ENCODE assay signal across 9 cellular contexts in genomic region chr18:76348267-76349066, GRCh38.
DNase-seq lines count a peak whose midpoint lies in the region; ATAC-seq, FAIRE-seq and TF ChIP-seq lines count a peak whose summit lies in the region.
"Had no signal": no experiment of that assay in that cellular context is flagged by ENCODE, and none has a peak within 500 bp of the region (broad histone marks: within the 10 kb centered on the region; RNA-seq: fewer than 3 reads in every experiment).

No MANE protein-coding gene starts in this region.

- no peak overlapping the region for H3K9ac ChIP-seq in keratinocyte (ENCODE audit: control insufficient read depth, extremely low read depth, insufficient read depth, low read length)

- FAIRE-seq in keratinocyte (lab: Jason Lieb, UNC) (no peak), GM12892 (lab: Jason Lieb, UNC) (no peak)

- no peaks in the 10 kb centered on the region for H3K79me2 ChIP-seq in keratinocyte (ENCODE audit: control insufficient read depth, insufficient read depth, low read length)

- H3K4me3 ChIP-seq in keratinocyte (ENCODE audit: control insufficient read depth in 2 of 3, extremely low read depth in 1 of 3, insufficient read depth in 2 of 3, low read depth in 1 of 3, low read length in 3 of 3) (peak overlapping the region in 1 of 3 experiments; percentile 16), thoracic aorta (peak overlapping the region; percentile 51)

- dilution Hi-C loops in keratinocyte (cut with MboI; ENCODE audit: extremely low pct_ligation_motif_present, low sequenced_read_pairs) = no loop called here

- H3K27ac ChIP-seq in keratinocyte (ENCODE audit: control insufficient read depth, insufficient read depth, low read length) = no peak overlapping the region
- H3K27ac ChIP-seq in thoracic aorta = no peak overlapping the region

- POLR2A ChIA-PET in activated CD8-positive, alpha-beta T cell treated with anti-CD3 and anti-CD28 coated beads, Interleukin-2, amount 10 ng/mL, durations not matched to agents 7 days and 5 days (lab: Charles Lee) = interaction anchor here (0.6 kb wide), 1 partner anchor 1230 kb away, joined by 3 read pairs; no protein-coding TSS in a partner anchor
- POLR2A ChIA-PET in activated CD8-positive, alpha-beta T cell treated with anti-CD3 and anti-CD28 coated beads for 36 hours (lab: Charles Lee) = no interaction called here

- H3K27me3 Mint-ChIP-seq in activated CD8-positive, alpha-beta T cell treated with anti-CD3 and anti-CD28 coated beads, Interleukin-2, amount 10 ng/mL, durations not matched to agents 7 days and 5 days (ENCODE audit: low read depth) = no peaks in the 10 kb centered on the region
- peaks cover 1% of the 10 kb centered on the region for H3K27me3 Mint-ChIP-seq in activated CD8-positive, alpha-beta T cell treated with anti-CD3 and anti-CD28 coated beads for 36 hours
- H3K27me3 Mint-ChIP-seq: dendritic cell treated with granulocyte-macrophage colony-stimulating factor and Interleukin-4, amounts not matched to agents 40 ng/mL and 50 ng/mL, for 4 days had no signal

- TF ChIP-seq CTCF in activated CD8-positive, alpha-beta T cell treated with anti-CD3 and anti-CD28 coated beads for 36 hours (IDR thresholded peaks at IDR 0.05) = no peak
- TF ChIP-seq CTCF in keratinocyte (optimal IDR thresholded peaks at IDR 0.05 in 1 of 3, IDR thresholded peaks at IDR 0.05 in 1 of 3, conservative IDR thresholded peaks at IDR 0.05 in 1 of 3; ENCODE audit: extremely low read depth in 1 of 3, insufficient read depth in 2 of 3, low read length in 3 of 3) (no peak), thoracic aorta (IDR thresholded peaks at IDR 0.05) (no peak)

- DNase-seq in activated CD8-positive, alpha-beta T cell treated with anti-CD3 and anti-CD28 coated beads, Interleukin-2, amount 10 ng/mL, durations not matched to agents 7 days and 5 days = peak; percentile 19
- DNase-seq in activated CD8-positive, alpha-beta T cell treated with anti-CD3 and anti-CD28 coated beads for 36 hours = no peak
- DNase-seq in SHP77 treated with DMSO at 0.1 percent for 48 hours (lab: John Stamatoyannopoulos, UW) (peak; percentile 37), keratinocyte (ENCODE audit: low read depth, low spot score) (no peak), thoracic aorta (ENCODE audit: low spot score) (no peak), GM12892 (ENCODE audit: insufficient read length) (no peak)

- H3K4me1 ChIP-seq in keratinocyte (ENCODE audit: control insufficient read depth, extremely low read depth, insufficient read depth, low read length) = peaks cover 9% of the 10 kb centered on the region
- H3K4me1 ChIP-seq in thoracic aorta (ENCODE audit: control insufficient read depth in 1 of 2, low read depth in 2 of 2) = peaks cover 0 to 13% of the 10 kb centered on the region in 2 donors

- no peak overlapping the region for H3K27ac Mint-ChIP-seq in activated CD8-positive, alpha-beta T cell treated with anti-CD3 and anti-CD28 coated beads, Interleukin-2, amount 10 ng/mL, durations not matched to agents 7 days and 5 days
- H3K27ac Mint-ChIP-seq in activated CD8-positive, alpha-beta T cell treated with anti-CD3 and anti-CD28 coated beads for 36 hours = no peak overlapping the region
- H3K27ac Mint-ChIP-seq: dendritic cell treated with granulocyte-macrophage colony-stimulating factor and Interleukin-4, amounts not matched to agents 40 ng/mL and 50 ng/mL, for 4 days had no signal

- TF ChIP-seq POLR2A in GM12892 (IDR thresholded peaks at IDR 0.05; ENCODE audit: low read depth, low read length) = no peak

- peak overlapping the region; percentile 81 for H2AFZ ChIP-seq in keratinocyte (ENCODE audit: control insufficient read depth, low read length)

- H3K36me3 ChIP-seq in keratinocyte (ENCODE audit: control insufficient read depth in 2 of 2, extremely low read depth in 1 of 2, insufficient read depth in 2 of 2, low read length in 2 of 2) = no peaks in the 10 kb centered on the region
- no peaks in the 10 kb centered on the region for H3K36me3 ChIP-seq in thoracic aorta

- H3K4me3 Mint-ChIP-seq in activated CD8-positive, alpha-beta T cell treated with anti-CD3 and anti-CD28 coated beads, Interleukin-2, amount 10 ng/mL, durations not matched to agents 7 days and 5 days = no peak overlapping the region
- no peak overlapping the region for H3K4me3 Mint-ChIP-seq in activated CD8-positive, alpha-beta T cell treated with anti-CD3 and anti-CD28 coated beads for 36 hours
- H3K4me3 Mint-ChIP-seq: dendritic cell treated with granulocyte-macrophage colony-stimulating factor and Interleukin-4, amounts not matched to agents 40 ng/mL and 50 ng/mL, for 4 days had no signal

- H3K27me3 ChIP-seq in keratinocyte (ENCODE audit: control insufficient read depth, extremely low read depth, insufficient read depth, low read length) (peaks cover 3% of the 10 kb centered on the region), thoracic aorta (replicated peaks; ENCODE audit: insufficient read depth) (no peaks in the 10 kb centered on the region)

- H3K9me3 ChIP-seq in keratinocyte (ENCODE audit: control insufficient read depth, low read depth, low read length) (no peaks in the 10 kb centered on the region), thoracic aorta (no peaks in the 10 kb centered on the region)

- H3K4me1 Mint-ChIP-seq in activated CD8-positive, alpha-beta T cell treated with anti-CD3 and anti-CD28 coated beads, Interleukin-2, amount 10 ng/mL, durations not matched to agents 7 days and 5 days (ENCODE audit: low read depth) = peaks cover 3% of the 10 kb centered on the region
- peaks cover 6% of the 10 kb centered on the region for H3K4me1 Mint-ChIP-seq in activated CD8-positive, alpha-beta T cell treated with anti-CD3 and anti-CD28 coated beads for 36 hours (ENCODE audit: low read depth)

- intact Hi-C loops in activated CD8-positive, alpha-beta T cell treated with anti-CD3 and anti-CD28 coated beads for 36 hours (cut with micrococcal nuclease) = no loop called here

- H4K20me1 ChIP-seq in keratinocyte (ENCODE audit: control insufficient read depth, extremely low read depth, insufficient read depth, low read length) = no peaks in the 10 kb centered on the region

- no peaks in the 10 kb centered on the region for H3K9me1 ChIP-seq in keratinocyte (ENCODE audit: control insufficient read depth, extremely low read depth, insufficient read depth, low read length)

- no peaks in the 10 kb centered on the region for H3K36me3 Mint-ChIP-seq in activated CD8-positive, alpha-beta T cell treated with anti-CD3 and anti-CD28 coated beads, Interleukin-2, amount 10 ng/mL, durations not matched to agents 7 days and 5 days (ENCODE audit: low read depth)
- no peaks in the 10 kb centered on the region for H3K36me3 Mint-ChIP-seq in activated CD8-positive, alpha-beta T cell treated with anti-CD3 and anti-CD28 coated beads for 36 hours (ENCODE audit: low read depth)

- CTCF ChIA-PET in activated CD8-positive, alpha-beta T cell treated with anti-CD3 and anti-CD28 coated beads, Interleukin-2, amount 10 ng/mL, durations not matched to agents 7 days and 5 days (lab: Charles Lee) = interaction anchor here (1.2 kb wide), 1 partner anchor 32 kb away, joined by 3 read pairs; no protein-coding TSS in a partner anchor
- CTCF ChIA-PET in activated CD8-positive, alpha-beta T cell treated with anti-CD3 and anti-CD28 coated beads for 36 hours (lab: Charles Lee) = interaction anchor here (1.1 kb wide), 1 partner anchor 22 kb away, joined by 4 read pairs; no protein-coding TSS in a partner anchor

- peak overlapping the region; percentile 74 for H3K4me2 ChIP-seq in keratinocyte (ENCODE audit: control insufficient read depth, extremely low read depth, insufficient read depth, low read depth, low read length)

- H3K9me3 Mint-ChIP-seq in activated CD8-positive, alpha-beta T cell treated with anti-CD3 and anti-CD28 coated beads, Interleukin-2, amount 10 ng/mL, durations not matched to agents 7 days and 5 days (ENCODE audit: insufficient read depth) = no peaks in the 10 kb centered on the region
- peaks cover 5% of the 10 kb centered on the region for H3K9me3 Mint-ChIP-seq in activated CD8-positive, alpha-beta T cell treated with anti-CD3 and anti-CD28 coated beads for 36 hours

- ATAC-seq in activated CD8-positive, alpha-beta T cell treated with anti-CD3 and anti-CD28 coated beads, Interleukin-2, amount 10 ng/mL, durations not matched to agents 7 days and 5 days = peak; percentile 19
- ATAC-seq in activated CD8-positive, alpha-beta T cell treated with anti-CD3 and anti-CD28 coated beads for 36 hours = no peak
- no peak for ATAC-seq in thoracic aorta (ENCODE audit: insufficient number of reproducible peaks, low FRiP score, low read depth)
- ATAC-seq in GM19351 (IDR thresholded peaks at IDR 0.05; ENCODE audit: unreplicated experiment) = no peak
- no peak for ATAC-seq in HG03457 (IDR thresholded peaks at IDR 0.05; ENCODE audit: unreplicated experiment)

Comparison
In these comparisons a context has a peak if more than half of its experiments do, and no peak if none do; other contexts are left out.
1. DNase-seq: peak in activated CD8-positive, alpha-beta T cell treated with anti-CD3 and anti-CD28 coated beads, Interleukin-2, amount 10 ng/mL, durations not matched to agents 7 days and 5 days (single experiment) and SHP77 treated with DMSO at 0.1 percent for 48 hours (single experiment); none in activated CD8-positive, alpha-beta T cell treated with anti-CD3 and anti-CD28 coated beads for 36 hours (single experiment), keratinocyte (single experiment), thoracic aorta (single experiment) and GM12892 (single experiment).